Comparison of ENCODE assay signal across 11 cellular contexts in genomic region chr12:110015132-110015531, GRCh38. TPM values are rescaled to one million over a fixed set of nuclear protein-coding genes. Genes with fewer than 3 reads are reported as not detected.
DNase-seq lines count a peak whose midpoint lies in the region; ATAC-seq and TF ChIP-seq lines count a peak whose summit lies in the region.
"Had no signal": no experiment of that assay in that cellular context is flagged by ENCODE, and none has a peak within 500 bp of the region (broad histone marks: within the 10 kb centered on the region; RNA-seq: fewer than 3 reads in every experiment).

No MANE protein-coding gene starts in this region.

- no peak overlapping the region for H3K4me3 ChIP-seq in CD8-positive, alpha-beta memory T cell (ENCODE audit: low read length)
- H3K4me3 ChIP-seq in Loucy (ENCODE audit: low read length, poor library complexity, severe bottlenecking), result no peak overlapping the region
- H3K4me3 ChIP-seq in breast epithelium, result no peak overlapping the region
- H3K4me3 ChIP-seq: thoracic aorta had no signal

- H3K9me2 ChIP-seq in Loucy (replicated peaks; ENCODE audit: low read depth, low read length), result no peaks in the 10 kb centered on the region

- peaks cover 39% of the 10 kb centered on the region for H3K36me3 ChIP-seq in CD8-positive, alpha-beta memory T cell (ENCODE audit: insufficient read depth, low read length)
- H3K36me3 ChIP-seq in Loucy (ENCODE audit: insufficient read depth, low read length) (peaks cover 64% of the 10 kb centered on the region; the same call in 1 of the 2 replicates), breast epithelium (peaks cover 6% of the 10 kb centered on the region)

- intact Hi-C loops in breast epithelium (cut with DNase I; ENCODE audit: low total_unique reads), result no loop called here

- peaks cover 34 to 42% (median 38%) of the 10 kb centered on the region in 3 donors for H3K4me1 Mint-ChIP-seq in CD8-positive, alpha-beta memory T cell
- peaks cover 48% of the 10 kb centered on the region for H3K4me1 Mint-ChIP-seq in activated CD4-positive, alpha-beta memory T cell treated with anti-CD3 and anti-CD28 coated beads, Interleukin-2, amount 10 ng/mL, durations not matched to agents 7 days and 5 days
- no peaks in the 10 kb centered on the region for H3K4me1 Mint-ChIP-seq in osteocyte (ENCODE audit: unreplicated experiment)

- ATAC-seq in HG03025 (IDR thresholded peaks at IDR 0.05; ENCODE audit: low FRiP score, unreplicated experiment), result no peak
- ATAC-seq: left lobe of liver had no signal

- H3K4me2 ChIP-seq in Loucy (ENCODE audit: low read depth, low read length, poor library complexity, severe bottlenecking), result no peak overlapping the region

- H3K9ac ChIP-seq in Loucy (ENCODE audit: low read depth, low read length, poor library complexity, severe bottlenecking), result peak overlapping the region; percentile 43

- TF ChIP-seq POLR2A in breast epithelium (IDR thresholded peaks at IDR 0.05), result no peak

- CTCF ChIA-PET in CD8-positive, alpha-beta memory T cell (lab: Charles Lee), result interaction anchor here (0.7 to 1.3 kb wide), 2 partner anchors 14 to 879 kb away, joined by 3 read pairs; no protein-coding TSS in a partner anchor
- CTCF ChIA-PET in activated CD4-positive, alpha-beta memory T cell treated with anti-CD3 and anti-CD28 coated beads, Interleukin-2, amount 10 ng/mL, durations not matched to agents 7 days and 5 days (lab: Charles Lee), result no interaction called here

- H3K4me3 Mint-ChIP-seq in CD8-positive, alpha-beta memory T cell, result peak overlapping the region in 4 of 7 donors; percentile 28 to 44 (median 30)
- H3K4me3 Mint-ChIP-seq in activated CD4-positive, alpha-beta memory T cell treated with anti-CD3 and anti-CD28 coated beads, Interleukin-2, amount 10 ng/mL, durations not matched to agents 7 days and 5 days, result peak overlapping the region; percentile 28
- no peak overlapping the region for H3K4me3 Mint-ChIP-seq in osteocyte (ENCODE audit: unreplicated experiment)

- no peaks in the 10 kb centered on the region for H3F3A ChIP-seq in Loucy (ENCODE audit: low read depth)

- TF ChIP-seq CTCF in Loucy (conservative IDR thresholded peaks at IDR 0.05; ENCODE audit: low read length) (0 out of 2 replicates have a peak, but pooled peaks have one; percentile 23), osteocyte (IDR thresholded peaks at IDR 0.05) (no peak), breast epithelium (IDR thresholded peaks at IDR 0.05) (no peak)

- POLR2A ChIA-PET in CD8-positive, alpha-beta memory T cell (lab: Charles Lee), result no interaction called here
- POLR2A ChIA-PET in activated CD4-positive, alpha-beta memory T cell treated with anti-CD3 and anti-CD28 coated beads, Interleukin-2, amount 10 ng/mL, durations not matched to agents 7 days and 5 days (lab: Charles Lee), result interaction anchor here (2.2 kb wide), 1 partner anchor 11 kb away, joined by 6 read pairs; no protein-coding TSS in a partner anchor

- H3K27ac Mint-ChIP-seq in CD8-positive, alpha-beta memory T cell, result peak overlapping the region; percentile 14 to 91 (median 82)
- H3K27ac Mint-ChIP-seq in activated CD4-positive, alpha-beta memory T cell treated with anti-CD3 and anti-CD28 coated beads, Interleukin-2, amount 10 ng/mL, durations not matched to agents 7 days and 5 days, result peak overlapping the region; percentile 72
- H3K27ac Mint-ChIP-seq in osteocyte (ENCODE audit: unreplicated experiment), result no peak overlapping the region

- H3K27ac ChIP-seq in CD8-positive, alpha-beta memory T cell (ENCODE audit: low read depth, low read length), result no peak overlapping the region
- no peak overlapping the region for H3K27ac ChIP-seq in breast epithelium
- H3K27ac ChIP-seq: thoracic aorta had no signal

- peaks cover 17 to 71% (median 19%) of the 10 kb centered on the region in 3 donors for H3K36me3 Mint-ChIP-seq in CD8-positive, alpha-beta memory T cell
- H3K36me3 Mint-ChIP-seq in activated CD4-positive, alpha-beta memory T cell treated with anti-CD3 and anti-CD28 coated beads, Interleukin-2, amount 10 ng/mL, durations not matched to agents 7 days and 5 days (ENCODE audit: low read depth), result peaks cover 66% of the 10 kb centered on the region
- peaks cover 23% of the 10 kb centered on the region for H3K36me3 Mint-ChIP-seq in osteocyte (ENCODE audit: unreplicated experiment)

- no peaks in the 10 kb centered on the region for H3K9me3 Mint-ChIP-seq in CD8-positive, alpha-beta memory T cell
- no peaks in the 10 kb centered on the region for H3K9me3 Mint-ChIP-seq in activated CD4-positive, alpha-beta memory T cell treated with anti-CD3 and anti-CD28 coated beads, Interleukin-2, amount 10 ng/mL, durations not matched to agents 7 days and 5 days
- no peaks in the 10 kb centered on the region for H3K9me3 Mint-ChIP-seq in osteocyte (ENCODE audit: unreplicated experiment)

- peaks cover 8% of the 10 kb centered on the region for H3K4me1 ChIP-seq in CD8-positive, alpha-beta memory T cell (ENCODE audit: insufficient read depth, low read length)
- peaks cover 6% of the 10 kb centered on the region for H3K4me1 ChIP-seq in Loucy (ENCODE audit: insufficient read depth, low read length, poor library complexity, severe bottlenecking)
- H3K4me1 ChIP-seq in breast epithelium, result no peaks in the 10 kb centered on the region

- no peaks in the 10 kb centered on the region for H3K9me3 ChIP-seq in CD8-positive, alpha-beta memory T cell (ENCODE audit: low read length)
- H3K9me3 ChIP-seq in Loucy (ENCODE audit: insufficient read depth, low read depth, low read length) (no peaks in the 10 kb centered on the region), breast epithelium (no peaks in the 10 kb centered on the region)
- H3K9me3 ChIP-seq: thoracic aorta had no signal

- DNase-seq in CD8-positive, alpha-beta memory T cell, result peak in 2 of 5 donors; percentile 14 to 21
- DNase-seq in activated CD4-positive, alpha-beta memory T cell treated with anti-CD3 and anti-CD28 coated beads, Interleukin-2, amount 10 ng/mL, durations not matched to agents 7 days and 5 days, result no peak
- DNase-seq in lung microvascular endothelial cell (ENCODE audit: low read depth in 2 of 2) (peak; percentile 80 to 87), superior temporal gyrus (ENCODE audit: extremely low spot score) (no peak), osteocyte (ENCODE audit: extremely low spot score, unreplicated experiment) (no peak), breast epithelium (ENCODE audit: low spot score in 2 of 2) (no peak)
- DNase-seq: activated T-cell treated with anti-CD3 and anti-CD28 coated beads, Interleukin-2, amount 50 U/mL, for 48 hours had no signal

- H3K27me3 ChIP-seq in CD8-positive, alpha-beta memory T cell (ENCODE audit: insufficient read depth, low read length, poor library complexity, severe bottlenecking), result no peaks in the 10 kb centered on the region
- H3K27me3 ChIP-seq in Loucy (ENCODE audit: insufficient read depth, low read length, poor library complexity, severe bottlenecking) (no peaks in the 10 kb centered on the region), breast epithelium (no peaks in the 10 kb centered on the region)

- peaks cover 4% of the 10 kb centered on the region; the same call in 1 of the 2 replicates for H3K79me2 ChIP-seq in Loucy (ENCODE audit: insufficient read depth, low read length)

- no peak overlapping the region for H2AFZ ChIP-seq in Loucy (ENCODE audit: low read length)

- H4K20me1 ChIP-seq in Loucy (ENCODE audit: insufficient read depth, low read length, poor library complexity, severe bottlenecking), result no peaks in the 10 kb centered on the region

- no peaks in the 10 kb centered on the region for H3K27me3 Mint-ChIP-seq in CD8-positive, alpha-beta memory T cell
- no peaks in the 10 kb centered on the region for H3K27me3 Mint-ChIP-seq in activated CD4-positive, alpha-beta memory T cell treated with anti-CD3 and anti-CD28 coated beads, Interleukin-2, amount 10 ng/mL, durations not matched to agents 7 days and 5 days
- no peaks in the 10 kb centered on the region for H3K27me3 Mint-ChIP-seq in osteocyte (ENCODE audit: unreplicated experiment)

RNA-seq across cellular contexts. Expression of gene ANKRD13A, which starts 15.9 kb away (rescaled TPM):
- total RNA-seq in CD8-positive, alpha-beta memory T cell, result 10 to 100 TPM; 38.1 to 41.1 TPM
- 47.1 TPM for polyA plus RNA-seq in CD8-positive, alpha-beta memory T cell
- total RNA-seq in activated CD4-positive, alpha-beta memory T cell treated with anti-CD3 and anti-CD28 coated beads, Interleukin-2, amount 10 ng/mL, durations not matched to agents 7 days and 5 days, result 10 to 100 TPM; 84.3 to 85.2 TPM
- total RNA-seq in lung microvascular endothelial cell (38.4 and 45.6 TPM in 2 replicates), osteocyte (42.3 and 43.5 TPM in 2 replicates), breast epithelium (100 to 1,000 TPM in 1 of 3 donors, 10 to 100 TPM in 2; 66.4 to 172 (median 88.2) TPM)

RNA-seq across cellular contexts. Expression of gene GIT2, which starts 19.0 kb away (rescaled TPM):
- 10 to 100 TPM; 52.0 to 54.4 TPM for total RNA-seq in CD8-positive, alpha-beta memory T cell
- polyA plus RNA-seq in CD8-positive, alpha-beta memory T cell, result 93.0 TPM
- total RNA-seq in activated CD4-positive, alpha-beta memory T cell treated with anti-CD3 and anti-CD28 coated beads, Interleukin-2, amount 10 ng/mL, durations not matched to agents 7 days and 5 days, result 100 to 1,000 TPM; 107 to 112 TPM
- total RNA-seq in lung microvascular endothelial cell, result 21.6 and 23.8 TPM in 2 replicates
- total RNA-seq in osteocyte, result 49.6 and 52.6 TPM in 2 replicates
- total RNA-seq in breast epithelium, result 10 to 100 TPM; 41.3 to 53.1 (median 42.6) TPM

RNA-seq across cellular contexts. Expression of gene C12orf76, which starts 33.2 kb away (rescaled TPM):
- total RNA-seq in CD8-positive, alpha-beta memory T cell, result 10 to 100 TPM; 11.7 to 12.7 TPM
- 17.3 TPM for polyA plus RNA-seq in CD8-positive, alpha-beta memory T cell
- total RNA-seq in activated CD4-positive, alpha-beta memory T cell treated with anti-CD3 and anti-CD28 coated beads, Interleukin-2, amount 10 ng/mL, durations not matched to agents 7 days and 5 days, result 10 to 100 TPM; 26.2 to 29.1 TPM
- total RNA-seq in lung microvascular endothelial cell, result 11.8 and 14.7 TPM in 2 replicates
- total RNA-seq in osteocyte, result 13.7 and 14.5 TPM in 2 replicates
- 10 to 100 TPM; 16.0 to 19.3 (median 18.1) TPM for total RNA-seq in breast epithelium

Comparison
In these comparisons a context has a peak if more than half of its experiments do, and no peak if none do; other contexts are left out.
1. DNase-seq: peak in lung microvascular endothelial cell (2 of 2); none in activated CD4-positive, alpha-beta memory T cell treated with anti-CD3 and anti-CD28 coated beads, Interleukin-2, amount 10 ng/mL, durations not matched to agents 7 days and 5 days (single experiment), superior temporal gyrus (single experiment), osteocyte (single experiment) and breast epithelium (0 of 2).